1 cellular context compared by ENCODE assay signal in the genomic region with DNA sequence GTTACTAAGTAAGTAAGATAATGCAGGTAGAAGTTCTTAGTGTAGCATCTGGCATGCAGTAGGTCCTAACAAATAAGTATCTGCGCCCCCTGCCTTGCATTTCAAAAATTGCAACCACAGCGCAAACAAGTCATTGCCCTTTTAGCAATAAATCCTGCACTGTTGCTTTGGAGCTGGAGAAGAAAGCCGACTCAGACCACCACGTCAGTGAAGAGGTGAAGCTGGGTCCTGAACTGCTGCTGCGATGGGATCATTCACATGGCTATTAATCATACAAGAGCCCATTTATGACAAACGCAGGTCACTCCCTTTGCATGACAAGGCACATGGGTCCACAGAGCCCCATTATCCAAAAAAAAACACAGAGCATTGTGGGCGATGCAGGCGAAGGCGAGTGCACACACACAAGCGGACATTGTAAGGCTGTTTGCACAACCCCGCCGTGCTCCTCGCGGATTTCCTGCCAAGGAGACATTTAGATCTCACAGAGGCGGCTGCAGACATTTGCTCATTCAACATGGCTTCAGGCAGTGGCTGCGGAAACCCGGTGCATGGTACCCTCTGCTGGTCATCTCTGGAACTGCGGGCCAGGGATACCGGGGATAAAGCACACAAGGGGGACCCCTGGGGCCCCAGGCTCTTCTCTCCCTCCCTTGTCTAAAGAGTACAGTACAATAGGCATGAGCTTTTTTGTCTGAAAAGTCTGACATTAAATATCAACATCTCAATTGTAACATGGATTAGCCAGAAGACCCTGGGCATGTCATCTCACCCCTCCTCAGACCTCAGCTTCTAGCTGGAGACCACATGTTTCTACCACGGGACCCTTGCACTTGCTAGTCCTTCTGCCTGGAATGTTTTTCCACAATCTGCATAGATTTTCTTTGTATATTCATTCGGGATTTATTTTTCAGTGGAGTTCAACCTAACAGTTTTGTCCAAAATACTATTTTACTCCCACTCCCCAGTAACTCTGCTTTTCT.
TF ChIP-seq lines count a peak whose summit lies in the region.

No MANE protein-coding gene starts in this region.

TF ChIP-seq in H1, 55 proteins besides CTCF, POLR2A, EP300 and RAD21:
- TF ChIP-seq HDAC2 (IDR thresholded peaks at IDR 0.05; ENCODE audit: borderline replicate concordance in 1 of 2, low read depth in 2 of 2, low read length in 2 of 2) (peak in 1 of 2 experiments; percentile 70; a peak in 1 of 4 replicates), HDAC6 (IDR thresholded peaks at IDR 0.05; ENCODE audit: low read depth, low read length) (no peak), YY1 (IDR thresholded peaks at IDR 0.05; ENCODE audit: low read depth, low read length) (peak; percentile 96), JUN (IDR thresholded peaks at IDR 0.05; ENCODE audit: low read depth, low read length) (no peak), CREB1 (IDR thresholded peaks at IDR 0.05) (no peak; the same call in 1 of the 2 replicates), GABPA (IDR thresholded peaks at IDR 0.05; ENCODE audit: borderline replicate concordance, insufficient read depth, low read length) (no peak), TCF12 (IDR thresholded peaks at IDR 0.05; ENCODE audit: low read depth, low read length) (no peak), KDM4A (IDR thresholded peaks at IDR 0.05; ENCODE audit: low read depth, low read length, severe bottlenecking) (peak; percentile 78), KDM1A (IDR thresholded peaks at IDR 0.05; ENCODE audit: borderline replicate concordance, low read length) (peak; percentile 93), TEAD4 (IDR thresholded peaks at IDR 0.05; ENCODE audit: low read depth, low read length) (peak; percentile 45; the same call in 1 of the 2 replicates), ASH2L (IDR thresholded peaks at IDR 0.05; ENCODE audit: low read length) (peak; percentile 64), RBBP5 (IDR thresholded peaks at IDR 0.05; ENCODE audit: borderline replicate concordance, low read depth, low read length) (0 out of 2 replicates have a peak, but pooled peaks have one; percentile 46), NANOG (IDR thresholded peaks at IDR 0.05; ENCODE audit: insufficient read depth, low read depth, low read length, poor library complexity, severe bottlenecking) (no peak)
- TF ChIP-seq, protein P1, sequence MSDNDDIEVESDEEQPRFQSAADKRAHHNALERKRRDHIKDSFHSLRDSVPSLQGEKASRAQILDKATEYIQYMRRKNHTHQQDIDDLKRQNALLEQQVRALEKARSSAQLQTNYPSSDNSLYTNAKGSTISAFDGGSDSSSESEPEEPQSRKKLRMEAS (IDR thresholded peaks at IDR 0.05), result peak; percentile 38
